In the genomic region with DNA sequence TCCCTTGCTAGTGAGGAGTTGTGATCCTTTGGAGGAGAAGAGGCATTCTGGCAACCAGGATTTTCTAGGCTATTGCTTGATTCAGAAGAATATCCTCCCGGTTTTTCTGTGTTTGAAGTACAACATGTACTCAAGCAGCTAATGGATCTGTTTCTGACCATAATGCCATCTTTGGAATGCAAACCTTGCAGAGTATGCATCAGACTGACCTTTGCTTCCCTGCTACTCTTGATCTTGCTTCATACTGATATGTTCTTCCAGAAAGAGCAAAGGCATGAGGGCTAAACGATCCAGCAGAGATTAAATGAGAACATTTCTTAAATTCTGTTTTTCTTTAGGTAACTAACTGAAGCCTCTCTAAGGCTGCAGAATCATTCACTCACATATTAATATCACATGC, we compare ENCODE assay signal across 2 cellular contexts.
TF ChIP-seq lines count a peak whose summit lies in the region.

No MANE protein-coding gene starts in this region.

TF ChIP-seq in SK-N-SH treated with all-trans-retinoic acid at 6 μM for 48 hours, 23 proteins besides CTCF, POLR2A, EP300 and RAD21 (continued from another document):
- TF ChIP-seq, protein P1, sequence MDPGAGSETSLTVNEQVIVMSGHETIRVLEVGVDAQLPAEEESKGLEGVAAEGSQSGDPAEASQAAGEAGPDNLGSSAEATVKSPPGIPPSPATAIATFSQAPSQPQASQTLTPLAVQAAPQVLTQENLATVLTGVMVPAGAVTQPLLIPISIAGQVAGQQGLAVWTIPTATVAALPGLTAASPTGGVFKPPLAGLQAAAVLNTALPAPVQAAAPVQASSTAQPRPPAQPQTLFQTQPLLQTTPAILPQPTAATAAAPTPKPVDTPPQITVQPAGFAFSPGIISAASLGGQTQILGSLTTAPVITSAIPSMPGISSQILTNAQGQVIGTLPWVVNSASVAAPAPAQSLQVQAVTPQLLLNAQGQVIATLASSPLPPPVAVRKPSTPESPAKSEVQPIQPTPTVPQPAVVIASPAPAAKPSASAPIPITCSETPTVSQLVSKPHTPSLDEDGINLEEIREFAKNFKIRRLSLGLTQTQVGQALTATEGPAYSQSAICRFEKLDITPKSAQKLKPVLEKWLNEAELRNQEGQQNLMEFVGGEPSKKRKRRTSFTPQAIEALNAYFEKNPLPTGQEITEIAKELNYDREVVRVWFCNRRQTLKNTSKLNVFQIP (CRISPR knock-in tag; IDR thresholded peaks at IDR 0.05; ENCODE audit: borderline replicate concordance, low read depth) = no peak
- TF ChIP-seq TOX (CRISPR knock-in tag; IDR thresholded peaks at IDR 0.05; ENCODE audit: borderline replicate concordance) = no peak
- no peak for TF ChIP-seq ARNTL (CRISPR knock-in tag; IDR thresholded peaks at IDR 0.05; ENCODE audit: borderline replicate concordance, low read depth)
- TF ChIP-seq, protein P2, sequence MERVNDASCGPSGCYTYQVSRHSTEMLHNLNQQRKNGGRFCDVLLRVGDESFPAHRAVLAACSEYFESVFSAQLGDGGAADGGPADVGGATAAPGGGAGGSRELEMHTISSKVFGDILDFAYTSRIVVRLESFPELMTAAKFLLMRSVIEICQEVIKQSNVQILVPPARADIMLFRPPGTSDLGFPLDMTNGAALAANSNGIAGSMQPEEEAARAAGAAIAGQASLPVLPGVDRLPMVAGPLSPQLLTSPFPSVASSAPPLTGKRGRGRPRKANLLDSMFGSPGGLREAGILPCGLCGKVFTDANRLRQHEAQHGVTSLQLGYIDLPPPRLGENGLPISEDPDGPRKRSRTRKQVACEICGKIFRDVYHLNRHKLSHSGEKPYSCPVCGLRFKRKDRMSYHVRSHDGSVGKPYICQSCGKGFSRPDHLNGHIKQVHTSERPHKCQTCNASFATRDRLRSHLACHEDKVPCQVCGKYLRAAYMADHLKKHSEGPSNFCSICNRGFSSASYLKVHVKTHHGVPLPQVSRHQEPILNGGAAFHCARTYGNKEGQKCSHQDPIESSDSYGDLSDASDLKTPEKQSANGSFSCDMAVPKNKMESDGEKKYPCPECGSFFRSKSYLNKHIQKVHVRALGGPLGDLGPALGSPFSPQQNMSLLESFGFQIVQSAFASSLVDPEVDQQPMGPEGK (CRISPR knock-in tag; IDR thresholded peaks at IDR 0.05; ENCODE audit: borderline replicate concordance) = no peak
- TF ChIP-seq BACH2 (CRISPR knock-in tag; IDR thresholded peaks at IDR 0.05; ENCODE audit: borderline replicate concordance) = no peak

TF ChIP-seq in SK-N-SH, 30 proteins besides CTCF, POLR2A, EP300 and RAD21 (continued from another document):
- TF ChIP-seq TEAD4 (IDR thresholded peaks at IDR 0.05; ENCODE audit: borderline replicate concordance, insufficient read depth) = no peak
